In genomic region chr6:35370124-35370741, GRCh38 we compare ENCODE assay signal across 8 cellular contexts. TPM values are rescaled to one million over a fixed set of nuclear protein-coding genes. Genes with fewer than 3 reads are reported as not detected.
DNase-seq lines count a peak whose midpoint lies in the region; ATAC-seq and TF ChIP-seq lines count a peak whose summit lies in the region.

No MANE protein-coding gene starts in this region.

- H3K9me3 ChIP-seq in CD4-positive, alpha-beta memory T cell (ENCODE audit: control insufficient read depth in 1 of 2, low read length in 2 of 2): no peaks in the 10 kb centered on the region
- H3K9me3 ChIP-seq in HEK293 (ENCODE audit: control insufficient read depth, insufficient read depth, low read depth, low read length) (no peaks in the 10 kb centered on the region), adipocyte (ENCODE audit: control insufficient read depth, low read length) (no peaks in the 10 kb centered on the region), right cardiac atrium (ENCODE audit: control insufficient read depth, low read length) (no peaks in the 10 kb centered on the region)

- no peaks in the 10 kb centered on the region for H3K9me3 Mint-ChIP-seq in CD4-positive, alpha-beta memory T cell

- ATAC-seq in right cardiac atrium: peak; percentile 77 to 97

- H3K36me3 ChIP-seq in CD4-positive, alpha-beta memory T cell (ENCODE audit: insufficient read depth, low read length): no peaks in the 10 kb centered on the region
- H3K36me3 ChIP-seq in HEK293 (ENCODE audit: control insufficient read depth in 2 of 2, insufficient read depth in 1 of 2, low read length in 2 of 2) (no peaks in the 10 kb centered on the region), adipocyte (ENCODE audit: control insufficient read depth, insufficient read depth, low read length, severe bottlenecking) (no peaks in the 10 kb centered on the region)

- no peak for TF ChIP-seq CTCF in HEK293 (tag by site-specific recombination; IDR thresholded peaks at IDR 0.05)

- intact Hi-C loops in CD4-positive, alpha-beta memory T cell (cut with micrococcal nuclease): no loop called here
- intact Hi-C loops in right cardiac atrium (cut with DNase I): no loop called here

- H3K36me3 Mint-ChIP-seq in CD4-positive, alpha-beta memory T cell: peaks cover 15 to 16% of the 10 kb centered on the region in 2 donors

- no peaks in the 10 kb centered on the region for H3K27me3 Mint-ChIP-seq in CD4-positive, alpha-beta memory T cell

- 35% methylated on average over 8 of the region's 8 CpGs for WGBS in right cardiac atrium

- H3K4me3 ChIP-seq in CD4-positive, alpha-beta memory T cell (ENCODE audit: low read length in 2 of 2): peak overlapping the region in 1 of 2 donors; percentile 0
- H3K4me3 ChIP-seq in HEK293 (ENCODE audit: low read depth, low read length) (no peak overlapping the region), adipocyte (ENCODE audit: low read length) (peak overlapping the region; percentile 55), right cardiac atrium (ENCODE audit: low read length) (no peak overlapping the region)

- DNase-seq in CD4-positive, alpha-beta memory T cell: peak in 2 of 5 donors; percentile 9 to 50
- DNase-seq in RKO (ENCODE audit: low spot score) (peak; percentile 73), adipocyte (ENCODE audit: low read depth) (peak; percentile 89), right cardiac atrium (peak; percentile 81 to 85 (median 82)), smooth muscle cell of the brain vasculature (ENCODE audit: low read depth, low spot score) (peak; percentile 65), T-helper 9 cell (no peak), NCI-H1436 treated with DMSO at 0.1 percent for 48 hours (lab: John Stamatoyannopoulos, UW) (no peak)

- H3K27ac Mint-ChIP-seq in CD4-positive, alpha-beta memory T cell: peak overlapping the region; percentile 61 to 95 (median 87)

- peak overlapping the region; percentile 17 for H3K27ac ChIP-seq in CD4-positive, alpha-beta memory T cell (ENCODE audit: low read depth, low read length)
- H3K27ac ChIP-seq in HEK293 (ENCODE audit: extremely low read depth, low read depth, low read length): no peak overlapping the region
- peak overlapping the region; percentile 95 for H3K27ac ChIP-seq in right cardiac atrium (ENCODE audit: low read length)

- H3K4me1 Mint-ChIP-seq in CD4-positive, alpha-beta memory T cell: peaks cover 49 to 71% (median 61%) of the 10 kb centered on the region in 4 donors

- POLR2A ChIA-PET in CD4-positive, alpha-beta memory T cell (lab: Charles Lee; ENCODE audit: partially characterized antibody): interaction anchor here (1.2 kb wide), 1 partner anchor 42 kb away, joined by 3 read pairs; no protein-coding TSS in a partner anchor
- POLR2A ChIA-PET in HEK293 (lab: Yijun Ruan, JAX): no interaction called here

- no peaks in the 10 kb centered on the region for H3K27me3 ChIP-seq in CD4-positive, alpha-beta memory T cell (ENCODE audit: insufficient read depth, low read length)
- H3K27me3 ChIP-seq in adipocyte (replicated peaks; ENCODE audit: control insufficient read depth, insufficient read depth, low read length) (no peaks in the 10 kb centered on the region), right cardiac atrium (ENCODE audit: control insufficient read depth, insufficient read depth) (no peaks in the 10 kb centered on the region)

- H3K9ac ChIP-seq in adipocyte (ENCODE audit: low read length): peak overlapping the region; percentile 68

- H3K4me1 ChIP-seq in CD4-positive, alpha-beta memory T cell (ENCODE audit: insufficient read depth, low read length): peaks cover 47% of the 10 kb centered on the region
- peaks cover 4% of the 10 kb centered on the region; the same call in 1 of the 2 replicates for H3K4me1 ChIP-seq in HEK293 (ENCODE audit: control insufficient read depth, insufficient read depth, low read length)
- peaks cover 40% of the 10 kb centered on the region for H3K4me1 ChIP-seq in adipocyte (ENCODE audit: control insufficient read depth, insufficient read depth, low read length)
- peaks cover 19% of the 10 kb centered on the region for H3K4me1 ChIP-seq in right cardiac atrium (ENCODE audit: control insufficient read depth, insufficient read depth, low read length)

- peak overlapping the region; percentile 8 to 82 (median 78) for H3K4me3 Mint-ChIP-seq in CD4-positive, alpha-beta memory T cell

- CTCF ChIA-PET in CD4-positive, alpha-beta memory T cell (lab: Charles Lee; ENCODE audit: partially characterized antibody): interaction anchor here (1.1 kb wide), 1 partner anchor 79 kb away, joined by 3 read pairs; no protein-coding TSS in a partner anchor
- CTCF ChIA-PET in HEK293 (lab: Yijun Ruan, JAX): interaction anchor here (0.6 kb wide), 1 partner anchor 31 kb away, joined by 3 read pairs; no protein-coding TSS in a partner anchor

TF ChIP-seq in HEK293, 187 proteins besides CTCF, POLR2A, EP300 and RAD21:
- no peak for TF ChIP-seq ZNF571 (tag by site-specific recombination; IDR thresholded peaks at IDR 0.05)
- TF ChIP-seq ZFP69B (tag by site-specific recombination; IDR thresholded peaks at IDR 0.05): no peak
- TF ChIP-seq ZNF138 (tag by site-specific recombination; IDR thresholded peaks at IDR 0.05; ENCODE audit: borderline replicate concordance): no peak
- TF ChIP-seq ZBTB17 (tag by site-specific recombination; IDR thresholded peaks at IDR 0.05): no peak
- TF ChIP-seq KLF10 (tag by site-specific recombination; IDR thresholded peaks at IDR 0.05): no peak
- peak; percentile 31; the same call in 1 of the 2 replicates for TF ChIP-seq ZIC2 (tag by site-specific recombination; IDR thresholded peaks at IDR 0.05)
- TF ChIP-seq BCL11B (tag by site-specific recombination; IDR thresholded peaks at IDR 0.05; ENCODE audit: low read depth): no peak
- TF ChIP-seq PBX3 (CRISPR knock-in tag; IDR thresholded peaks at IDR 0.05): no peak
- TF ChIP-seq ZBTB1 (tag by site-specific recombination; IDR thresholded peaks at IDR 0.05): no peak
- peak; percentile 81 for TF ChIP-seq EGR2 (tag by site-specific recombination; IDR thresholded peaks at IDR 0.05; ENCODE audit: low read depth)
- 0 out of 2 replicates have a peak, but pooled peaks have one; percentile 13 for TF ChIP-seq ZNF692 (tag by site-specific recombination; IDR thresholded peaks at IDR 0.05)
- peak; percentile 48; the same call in 1 of the 2 replicates for TF ChIP-seq PATZ1 (tag by site-specific recombination; IDR thresholded peaks at IDR 0.05)
- no peak for TF ChIP-seq ZNF76 (tag by site-specific recombination; IDR thresholded peaks at IDR 0.05; ENCODE audit: borderline replicate concordance, low read depth)
- TF ChIP-seq ZNF366 (tag by site-specific recombination; conservative IDR thresholded peaks at IDR 0.05): no peak
- peak; percentile 88 for TF ChIP-seq ZFHX2 (tag by site-specific recombination; conservative IDR thresholded peaks at IDR 0.05)
- TF ChIP-seq ZNF423 (tag by site-specific recombination; IDR thresholded peaks at IDR 0.05): no peak

RNA-seq across cellular contexts. Expression of gene PPARD, which starts 27.9 kb away (rescaled TPM):
- total RNA-seq in CD4-positive, alpha-beta memory T cell: 10 to 100 TPM; 37.2 to 38.7 TPM
- 10 to 100 TPM in 1 of 2 donors, 1 to 10 TPM in 1; 2.6 to 10.7 TPM for polyA plus RNA-seq in CD4-positive, alpha-beta memory T cell
- 10 to 100 TPM; 20.5 to 22.6 (median 21.3) TPM for total RNA-seq in right cardiac atrium
- polyA plus RNA-seq in right cardiac atrium: 21.2 TPM

Comparison
In these comparisons a context has a peak if more than half of its experiments do, and no peak if none do; other contexts are left out.
1. DNase-seq: peak in RKO (single experiment), adipocyte (single experiment), right cardiac atrium (3 of 3) and smooth muscle cell of the brain vasculature (single experiment); none in T-helper 9 cell (single experiment) and NCI-H1436 treated with DMSO at 0.1 percent for 48 hours (single experiment).